In genomic region chr12:508795-509194, GRCh38 we compare ENCODE assay signal across 12 cellular contexts. TPM values are rescaled to one million over a fixed set of nuclear protein-coding genes. Genes with fewer than 3 reads are reported as not detected.
DNase-seq lines count a peak whose midpoint lies in the region; ATAC-seq lines count a peak whose summit lies in the region.
"Had no signal": no experiment of that assay in that cellular context is flagged by ENCODE, and none has a peak within 500 bp of the region (broad histone marks: within the 10 kb centered on the region; RNA-seq: fewer than 3 reads in every experiment).

No MANE protein-coding gene starts in this region.

- 61 to 66% methylated on average over 5 of the region's 5 CpGs for WGBS in ectodermal cell, 2 experiments

- no peak overlapping the region for H3K9ac ChIP-seq in BLaER1
- H3K9ac ChIP-seq in HUES6 (ENCODE audit: low read length): peak overlapping the region; percentile 21

- H3K27me3 ChIP-seq in BLaER1 (no peaks in the 10 kb centered on the region), HUES6 (ENCODE audit: control insufficient read depth, insufficient read depth, low read length) (no peaks in the 10 kb centered on the region), ectodermal cell (ENCODE audit: control insufficient read depth, insufficient read depth, low read length, poor library complexity, severe bottlenecking) (no peaks in the 10 kb centered on the region)

- H3K4me2 ChIP-seq in BLaER1: peak overlapping the region; percentile 42

- H3K36me3 ChIP-seq in BLaER1 (no peaks in the 10 kb centered on the region), HUES6 (ENCODE audit: control insufficient read depth, insufficient read depth, low read length) (no peaks in the 10 kb centered on the region), ectodermal cell (ENCODE audit: control insufficient read depth, insufficient read depth, low read length) (no peaks in the 10 kb centered on the region)

- H3K27ac ChIP-seq in BLaER1 (no peak overlapping the region), HUES6 (ENCODE audit: low read depth, low read length) (peak overlapping the region; percentile 38; the same call in 1 of the 2 replicates), ectodermal cell (ENCODE audit: insufficient read depth, low read depth, low read length, poor library complexity, severe bottlenecking) (peak overlapping the region; percentile 79)

- H3K9me3 ChIP-seq in BLaER1 (no peaks in the 10 kb centered on the region), HUES6 (ENCODE audit: control insufficient read depth, insufficient read depth, low read depth, low read length) (peaks cover 4% of the 10 kb centered on the region; the same call in 1 of the 2 replicates), ectodermal cell (ENCODE audit: control insufficient read depth, low read length) (no peaks in the 10 kb centered on the region)

- DNase-seq in mesenteric fat pad (ENCODE audit: low spot score): peak; percentile 43
- DNase-seq in stimulated activated CD4-positive, alpha-beta T cell treated with anti-CD3 and anti-CD28 coated beads, Interleukin-1b, Interleukin-23, amount 100 ng/mL, for 48 hours: no peak
- DNase-seq: glutamatergic neuron, NCI-H1930, T-helper 2 cell had no signal

- no peak overlapping the region for H3K4me3 ChIP-seq in BLaER1
- H3K4me3 ChIP-seq in HUES6 (ENCODE audit: low read depth, low read length): peak overlapping the region; percentile 15; the same call in 1 of the 2 replicates
- no peak overlapping the region for H3K4me3 ChIP-seq in ectodermal cell (ENCODE audit: insufficient read depth, low read depth, low read length)

- ATAC-seq in GM18502 (IDR thresholded peaks at IDR 0.05; ENCODE audit: poor library complexity, unreplicated experiment) (no peak), GM19328 (IDR thresholded peaks at IDR 0.05; ENCODE audit: unreplicated experiment) (no peak), HG02870 (IDR thresholded peaks at IDR 0.05; ENCODE audit: unreplicated experiment) (no peak)

- H3K4me1 ChIP-seq in BLaER1 (peaks cover 15% of the 10 kb centered on the region), HUES6 (ENCODE audit: control insufficient read depth, insufficient read depth, low read length) (peaks cover 28% of the 10 kb centered on the region), ectodermal cell (ENCODE audit: control insufficient read depth, insufficient read depth, low read length) (peaks cover 26% of the 10 kb centered on the region)

- no peaks in the 10 kb centered on the region for H4K20me1 ChIP-seq in BLaER1

RNA-seq across cellular contexts. Expression of gene B4GALNT3, which starts 49.1 kb away (rescaled TPM):
- 30.0 TPM for polyA plus RNA-seq in ectodermal cell (2013, experiment 1 of 4)
- polyA plus RNA-seq in ectodermal cell (2013, experiment 2 of 4): 35.8 TPM
- 23.4 TPM for polyA plus RNA-seq in ectodermal cell (2013, experiment 3 of 4)
- 22.3 TPM for polyA plus RNA-seq in ectodermal cell (2013, experiment 4 of 4)
- total RNA-seq in mesenteric fat pad: 0.61 TPM
- total RNA-seq: dermis blood vessel endothelial cell had no signal
